Comparison of ENCODE assay signal across 8 cellular contexts in genomic region chr17:75778861-75779249, GRCh38. TPM values are rescaled to one million over a fixed set of nuclear protein-coding genes. Genes with fewer than 3 reads are reported as not detected.
DNase-seq lines count a peak whose midpoint lies in the region; ATAC-seq and TF ChIP-seq lines count a peak whose summit lies in the region.

No MANE protein-coding gene starts in this region.

- TF ChIP-seq CTCF in AG09319 (IDR thresholded peaks at IDR 0.05; ENCODE audit: low read depth, low read length) (peak; percentile 50), GM13977 (IDR thresholded peaks at IDR 0.05; ENCODE audit: extremely low read depth, insufficient read depth, missing control alignments) (peak; percentile 70)

- H3K27ac ChIP-seq in esophagus (ENCODE audit: low read depth in 2 of 2, low read length in 1 of 2) = peak overlapping the region; percentile 99 to 100

- peaks cover 2 to 5% of the 10 kb centered on the region in 2 donors for H3K4me1 ChIP-seq in esophagus (ENCODE audit: control insufficient read depth in 2 of 2, insufficient read depth in 2 of 2, low read length in 1 of 2)
- peaks cover 22% of the 10 kb centered on the region for H3K4me1 ChIP-seq in neuron (ENCODE audit: insufficient read depth, low read length)

- no peaks in the 10 kb centered on the region for H3K27me3 Mint-ChIP-seq in T-helper 17 cell

- peak overlapping the region; percentile 91 for H3K27ac Mint-ChIP-seq in T-helper 17 cell

- H2AFZ ChIP-seq in neuron (ENCODE audit: low read depth, low read length) = no peak overlapping the region

- DNase-seq in AG09319 (ENCODE audit: extremely low read depth, low read depth) (no peak), GM13977 (ENCODE audit: low spot score) (no peak), T-helper 17 cell (peak; percentile 56 to 72 (median 58))

- peaks cover 2 to 15% of the 10 kb centered on the region in 2 donors for H3K36me3 ChIP-seq in esophagus (ENCODE audit: control insufficient read depth in 2 of 2, insufficient read depth in 2 of 2, low read length in 1 of 2)
- H3K36me3 ChIP-seq in neuron (ENCODE audit: insufficient read depth, low read length) = peaks cover 29% of the 10 kb centered on the region

- H3K4me1 Mint-ChIP-seq in T-helper 17 cell = peaks cover 37% of the 10 kb centered on the region

- peaks cover 13% of the 10 kb centered on the region for H3K36me3 Mint-ChIP-seq in T-helper 17 cell (ENCODE audit: low read depth)

- H3K9me3 ChIP-seq in T-helper 17 cell (ENCODE audit: control insufficient read depth, low read length, poor library complexity, severe bottlenecking) (no peaks in the 10 kb centered on the region), esophagus (ENCODE audit: control insufficient read depth in 2 of 2, insufficient read depth in 1 of 2, low read depth in 1 of 2, low read length in 1 of 2) (no peaks in the 10 kb centered on the region), neuron (ENCODE audit: low read length) (no peaks in the 10 kb centered on the region)

- peak overlapping the region; percentile 81 to 89 for H3K4me3 ChIP-seq in esophagus (ENCODE audit: low read depth in 1 of 2, low read length in 2 of 2)
- H3K4me3 ChIP-seq in neuron (ENCODE audit: low read length) = peak overlapping the region; percentile 76

- ATAC-seq in HG03342 (IDR thresholded peaks at IDR 0.05; ENCODE audit: unreplicated experiment) = peak; percentile 5
- ATAC-seq in T-helper 17 cell = peak; percentile 12
- no peak for ATAC-seq in HG03139 (IDR thresholded peaks at IDR 0.05; ENCODE audit: unreplicated experiment)
- ATAC-seq in HG03571 (IDR thresholded peaks at IDR 0.05; ENCODE audit: unreplicated experiment) = no peak

- in situ Hi-C loops in GM13977 (cut with MboI; ENCODE audit: low pct_unique_long_range_greater_than_20kb, low sequenced_read_pairs, unreplicated experiment) = no loop called here

- no peaks in the 10 kb centered on the region for H3K27me3 ChIP-seq in esophagus (ENCODE audit: control insufficient read depth in 1 of 2, insufficient read depth in 2 of 2, low read length in 2 of 2)
- H3K27me3 ChIP-seq in neuron (ENCODE audit: insufficient read depth, low read length) = no peaks in the 10 kb centered on the region

- WGBS in esophagus, 2 donors = 0% methylated on average over 38 of the region's 38 CpGs

- peak overlapping the region; percentile 91 for H3K4me3 Mint-ChIP-seq in T-helper 17 cell

RNA-seq across cellular contexts. Expression of gene UNK, which starts 5.8 kb away (rescaled TPM):
- total RNA-seq in T-helper 17 cell = 10 to 100 TPM; 30.3 to 33.4 TPM
- polyA plus RNA-seq in esophagus = 10 to 100 TPM; 18.2 to 26.3 TPM

RNA-seq across cellular contexts. Expression of gene GALK1, which starts 13.9 kb away (rescaled TPM):
- 1 to 10 TPM; 9.6 to 9.7 TPM for total RNA-seq in T-helper 17 cell
- polyA plus RNA-seq in esophagus = 10 to 100 TPM; 27.9 to 29.5 TPM

RNA-seq across cellular contexts. Expression of gene ITGB4, which starts 57.6 kb away (rescaled TPM):
- under 1 TPM in 1 of 2 donors, not detected in 1; 0.72 TPM for total RNA-seq in T-helper 17 cell
- polyA plus RNA-seq in esophagus = 10 to 100 TPM; 48.4 to 63.2 TPM

Comparison
In these comparisons a context has a peak if more than half of its experiments do, and no peak if none do; other contexts are left out.
1. DNase-seq: peak in T-helper 17 cell (3 of 3); none in AG09319 (single experiment) and GM13977 (single experiment).
2. ATAC-seq: peak in HG03342 (single experiment) and T-helper 17 cell (single experiment); none in HG03139 (single experiment) and HG03571 (single experiment).